Comparison of ENCODE assay signal across 8 cellular contexts in the genomic region with DNA sequence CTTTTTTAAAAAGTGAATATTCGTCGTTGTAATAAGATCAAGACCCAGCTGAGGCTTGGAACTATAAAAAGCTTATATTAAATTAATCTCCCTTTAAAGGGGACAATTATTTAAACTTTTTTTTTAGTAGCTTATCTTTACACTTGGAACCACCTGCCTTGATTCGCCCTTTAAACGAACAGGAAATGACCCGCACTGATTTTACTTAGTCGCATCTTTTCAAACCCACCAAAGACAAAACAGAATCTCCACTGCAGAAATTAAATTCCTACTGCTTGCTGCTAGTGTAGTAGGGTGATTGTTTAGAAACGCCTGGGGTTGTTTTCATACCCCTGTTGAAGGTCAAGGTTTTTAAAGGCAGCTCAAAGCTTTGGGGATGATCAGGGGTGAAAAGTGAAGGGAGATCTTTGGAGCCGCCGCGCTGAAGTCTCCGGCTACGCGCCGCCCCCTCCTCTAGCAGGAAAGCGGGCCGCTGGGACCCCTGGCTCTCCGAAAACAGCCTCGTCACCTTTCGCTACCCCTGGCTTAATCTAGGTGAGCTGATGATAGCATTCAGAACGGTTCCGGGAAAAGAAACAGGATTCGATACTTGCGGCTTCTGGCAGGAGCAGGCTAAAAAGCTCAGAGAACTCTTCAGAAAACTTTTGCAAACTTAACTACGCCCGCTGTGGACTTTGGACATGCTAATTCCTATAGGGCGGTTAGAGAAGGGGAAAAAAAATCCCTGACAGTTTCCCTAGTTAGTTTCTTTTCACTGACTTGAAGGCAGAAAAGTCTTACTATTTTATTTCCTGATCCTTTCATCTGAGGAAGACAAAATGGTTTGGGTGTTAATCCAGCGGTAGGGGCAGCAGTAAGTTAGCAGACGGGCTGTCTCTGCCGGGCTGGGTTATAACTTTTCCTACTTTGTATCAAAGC.
A peak's percentile ranks its signal among the peaks of the same experiment; 100 is the strongest.
DNase-seq lines count a peak whose midpoint lies in the region; FAIRE-seq and TF ChIP-seq lines count a peak whose summit lies in the region.

No MANE protein-coding gene starts in this region.

- H3K79me2 ChIP-seq in keratinocyte (ENCODE audit: control insufficient read depth, insufficient read depth, low read length) = peaks cover 78% of the 10 kb centered on the region

- no peaks in the 10 kb centered on the region for H3K9me3 Mint-ChIP-seq in activated naive CD4-positive, alpha-beta T cell treated with anti-CD3 and anti-CD28 coated beads, Interleukin-2, amount 50 U/mL, for 24 hours

- H3K27me3 Mint-ChIP-seq in activated naive CD4-positive, alpha-beta T cell treated with anti-CD3 and anti-CD28 coated beads, Interleukin-2, amount 50 U/mL, for 24 hours = no peaks in the 10 kb centered on the region

- H3K4me1 ChIP-seq in keratinocyte (ENCODE audit: control insufficient read depth, extremely low read depth, insufficient read depth, low read length) (peaks cover 20% of the 10 kb centered on the region), stomach smooth muscle (ENCODE audit: control insufficient read depth, insufficient read depth, low read length) (peaks cover 34% of the 10 kb centered on the region)

- H3K36me3 ChIP-seq in keratinocyte (ENCODE audit: control insufficient read depth in 2 of 2, extremely low read depth in 1 of 2, insufficient read depth in 2 of 2, low read length in 2 of 2) (peaks cover 13 to 33% of the 10 kb centered on the region in 2 experiments), stomach smooth muscle (ENCODE audit: control insufficient read depth in 2 of 2, insufficient read depth in 2 of 2, low read length in 2 of 2) (no peaks in the 10 kb centered on the region)

- H3K4me2 ChIP-seq in keratinocyte (ENCODE audit: control insufficient read depth, extremely low read depth, insufficient read depth, low read depth, low read length) = peak overlapping the region; percentile 93

- peaks cover 14% of the 10 kb centered on the region for H4K20me1 ChIP-seq in keratinocyte (ENCODE audit: control insufficient read depth, extremely low read depth, insufficient read depth, low read length)

- no peaks in the 10 kb centered on the region for H3K9me1 ChIP-seq in keratinocyte (ENCODE audit: control insufficient read depth, extremely low read depth, insufficient read depth, low read length)

- POLR2A ChIA-PET in AG04449 (lab: Yijun Ruan, JAX) = interaction anchor here (0.5 to 2.6 kb wide), 7 partner anchors 9 to 1054 kb away, joined by 3 to 8 read pairs (median 5); no protein-coding TSS in a partner anchor

- no peak for DNase-seq in AG04449 (ENCODE audit: low read depth, low spot score)
- DNase-seq in HT-29 (ENCODE audit: low spot score) = peak; percentile 78
- DNase-seq in keratinocyte (ENCODE audit: low read depth, low spot score) = no peak
- no peak for DNase-seq in AML-193 (lab: John Stamatoyannopoulos, UW)
- no peak for DNase-seq in NCI-H1105 treated with DMSO at 0.1 percent for 48 hours (lab: John Stamatoyannopoulos, UW)
- no peak for DNase-seq in NCI-H2227 treated with DMSO at 0.1 percent for 48 hours (lab: John Stamatoyannopoulos, UW)

- CTCF ChIA-PET in AG04449 (lab: Yijun Ruan, JAX) = interaction anchor here (0.9 to 2.9 kb wide), 7 partner anchors 9 to 954 kb away, joined by 3 to 12 read pairs (median 5); no protein-coding TSS in a partner anchor

- no peak overlapping the region for H2AFZ ChIP-seq in keratinocyte (ENCODE audit: control insufficient read depth, low read length)

- H3K4me3 ChIP-seq in AG04449 (ENCODE audit: low read depth, low read length) (peak overlapping the region; percentile 83), keratinocyte (ENCODE audit: control insufficient read depth in 2 of 3, extremely low read depth in 1 of 3, insufficient read depth in 2 of 3, low read depth in 1 of 3, low read length in 3 of 3) (peak overlapping the region; percentile 85 to 96 (median 94)), stomach smooth muscle (ENCODE audit: low read length in 2 of 2) (peak overlapping the region; percentile 64 to 79)

- H3K9ac ChIP-seq in keratinocyte (ENCODE audit: control insufficient read depth, extremely low read depth, insufficient read depth, low read length) (peak overlapping the region; percentile 92), stomach smooth muscle (ENCODE audit: low read length in 2 of 2) (peak overlapping the region; percentile 47 to 62)

- peaks cover 50% of the 10 kb centered on the region for H3K4me1 Mint-ChIP-seq in activated naive CD4-positive, alpha-beta T cell treated with anti-CD3 and anti-CD28 coated beads, Interleukin-2, amount 50 U/mL, for 24 hours

- peak overlapping the region; percentile 97 for H3K27ac ChIP-seq in keratinocyte (ENCODE audit: control insufficient read depth, insufficient read depth, low read length)
- H3K27ac ChIP-seq in stomach smooth muscle (ENCODE audit: low read length) = no peak overlapping the region

- H3K9me3 ChIP-seq in keratinocyte (ENCODE audit: control insufficient read depth, low read depth, low read length) = no peaks in the 10 kb centered on the region
- H3K9me3 ChIP-seq in stomach smooth muscle (ENCODE audit: control insufficient read depth in 2 of 2, low read length in 2 of 2) = no peaks in the 10 kb centered on the region

- no peak for FAIRE-seq in keratinocyte (lab: Jason Lieb, UNC)

- dilution Hi-C loops in keratinocyte (cut with MboI; ENCODE audit: extremely low pct_ligation_motif_present, low sequenced_read_pairs) = no loop called here

- no peak for TF ChIP-seq CTCF in AG04449 (IDR thresholded peaks at IDR 0.05; ENCODE audit: insufficient read depth, low read length, missing control alignments)
- TF ChIP-seq CTCF in keratinocyte (optimal IDR thresholded peaks at IDR 0.05 in 1 of 3, IDR thresholded peaks at IDR 0.05 in 1 of 3, conservative IDR thresholded peaks at IDR 0.05 in 1 of 3; ENCODE audit: extremely low read depth in 1 of 3, insufficient read depth in 2 of 3, low read length in 3 of 3) = no peak

- peak overlapping the region; percentile 82 for H3K27ac Mint-ChIP-seq in activated naive CD4-positive, alpha-beta T cell treated with anti-CD3 and anti-CD28 coated beads, Interleukin-2, amount 50 U/mL, for 24 hours

- H3K4me3 Mint-ChIP-seq in activated naive CD4-positive, alpha-beta T cell treated with anti-CD3 and anti-CD28 coated beads, Interleukin-2, amount 50 U/mL, for 24 hours = peak overlapping the region; percentile 99

- no peaks in the 10 kb centered on the region for H3K27me3 ChIP-seq in keratinocyte (ENCODE audit: control insufficient read depth, extremely low read depth, insufficient read depth, low read length)
- H3K27me3 ChIP-seq in stomach smooth muscle (ENCODE audit: control insufficient read depth in 1 of 2, insufficient read depth in 2 of 2, low read length in 2 of 2) = peaks cover 20 to 39% of the 10 kb centered on the region in 2 donors

- peaks cover 22% of the 10 kb centered on the region for H3K36me3 Mint-ChIP-seq in activated naive CD4-positive, alpha-beta T cell treated with anti-CD3 and anti-CD28 coated beads, Interleukin-2, amount 50 U/mL, for 24 hours
